In genomic region chr11:61778920-61779650, GRCh38 we compare ENCODE assay signal across 16 cellular contexts. TPM values are rescaled to one million over a fixed set of nuclear protein-coding genes. Genes with fewer than 3 reads are reported as not detected.
DNase-seq lines count a peak whose midpoint lies in the region; ATAC-seq, FAIRE-seq and TF ChIP-seq lines count a peak whose summit lies in the region.
"Had no signal": no experiment of that assay in that cellular context is flagged by ENCODE, and none has a peak within 500 bp of the region (broad histone marks: within the 10 kb centered on the region; RNA-seq: fewer than 3 reads in every experiment).

No MANE protein-coding gene starts in this region.

- TF ChIP-seq EP300 in K562 (IDR thresholded peaks at IDR 0.05; ENCODE audit: low read length), result no peak

- intact Hi-C loops in Right ventricle myocardium inferior (cut with DNase I), result no loop called here
- intact Hi-C loops in heart right ventricle (cut with DNase I), result no loop called here
- intact Hi-C loops in K562 (cut with micrococcal nuclease), result no loop called here

- no peak overlapping the region; a peak in 1 of 4 replicates for H3K9ac ChIP-seq in K562 (ENCODE audit: insufficient read depth in 1 of 2, low read depth in 2 of 2, low read length in 2 of 2)

- no peak for FAIRE-seq in K562 (lab: Jason Lieb, UNC)

- CTCF ChIA-PET in K562 (lab: Yijun Ruan, JAX; ENCODE audit: low intra/inter-chr PET ratio), result no interaction called here

- no peak overlapping the region for H2AFZ ChIP-seq in K562 (ENCODE audit: low read depth, low read length)
- no peak overlapping the region for H2AFZ ChIP-seq in osteoblast (ENCODE audit: low read length)

- H3K79me2 ChIP-seq in K562 (ENCODE audit: control insufficient read depth, insufficient read depth, low read length) (no peaks in the 10 kb centered on the region), osteoblast (ENCODE audit: insufficient read depth, low read length) (no peaks in the 10 kb centered on the region)

- in situ Hi-C loops in K562 (cut with MboI), result no loop called here

- H3K9me3 ChIP-seq in heart right ventricle (no peaks in the 10 kb centered on the region), K562 (replicated peaks; ENCODE audit: control insufficient read depth, insufficient read depth, low read depth, low read length) (no peaks in the 10 kb centered on the region), osteoblast (ENCODE audit: low read depth, low read length) (no peaks in the 10 kb centered on the region)

- H3K27me3 ChIP-seq in heart right ventricle (peaks cover 0 to 13% (median 0%) of the 10 kb centered on the region in 7 donors), K562 (ENCODE audit: control insufficient read depth in 2 of 2, insufficient read depth in 2 of 2, low read length in 2 of 2) (no peaks in the 10 kb centered on the region), osteoblast (ENCODE audit: insufficient read depth, low read length) (no peaks in the 10 kb centered on the region)

- DNase-seq in Right ventricle myocardium inferior (ENCODE audit: missing footprints), result peak; percentile 60
- DNase-seq in heart right ventricle, result no peak
- DNase-seq in K562 (ENCODE audit: extremely low read depth in 1 of 4, low spot score in 3 of 4), result no peak
- peak; percentile 67 for DNase-seq in osteoblast (ENCODE audit: insufficient read length, low spot score, missing footprints)
- no peak for DNase-seq in activated CD4-positive, CD25-positive, alpha-beta regulatory T cell treated with anti-CD3 and anti-CD28 coated beads, Interleukin-2, amount 50 U/mL, for 72 hours
- DNase-seq: DMS79 treated with DMSO at 0.1 percent for 48 hours, KBM-7, NCI-H1105, NCI-H2081 treated with DMSO at 0.1 percent for 48 hours, NCI-H510A, NCI-H748 treated with DMSO at 0.1 percent for 48 hours, OCI-M1, SHP77 had no signal

- TF ChIP-seq POLR2A in K562 (conservative IDR thresholded peaks at IDR 0.05), result no peak

- no peak overlapping the region for H3K4me3 ChIP-seq in heart right ventricle
- H3K4me3 ChIP-seq in K562, result no peak overlapping the region
- no peak overlapping the region for H3K4me3 ChIP-seq in osteoblast (ENCODE audit: insufficient read depth, low read length)
- H3K4me3 ChIP-seq: SK-N-MC had no signal

- H3K9me1 ChIP-seq in K562 (ENCODE audit: control insufficient read depth, insufficient read depth, low read length), result no peaks in the 10 kb centered on the region

- BruUV-seq in K562 (replicated peaks; lab: Mats Ljungman, UMichigan), result no TSS peak

- POLR2A ChIA-PET in K562 (lab: Yijun Ruan, JAX), result interaction anchor here (0.6 to 2.8 kb wide), 4 partner anchors 11 to 353 kb away, joined by 4 to 21 read pairs (median 8); partner anchors contain the start of genes FEN1 and TMEM258

- H4K20me1 ChIP-seq in K562 (replicated peaks; ENCODE audit: control insufficient read depth, insufficient read depth, low read length), result peaks cover 6% of the 10 kb centered on the region; the same call in 1 of the 2 replicates
- no peaks in the 10 kb centered on the region for H4K20me1 ChIP-seq in osteoblast (ENCODE audit: insufficient read depth, low read length)

- no peak for TF ChIP-seq CTCF in heart right ventricle (IDR thresholded peaks at IDR 0.05)
- no peak for TF ChIP-seq CTCF in K562 (IDR thresholded peaks at IDR 0.05 in 2 of 3, conservative IDR thresholded peaks at IDR 0.05 in 1 of 3; ENCODE audit: insufficient read depth in 2 of 3, low read depth in 1 of 3, low read length in 3 of 3)
- TF ChIP-seq CTCF in osteoblast (IDR thresholded peaks at IDR 0.05; ENCODE audit: extremely low read depth, low read depth, low read length), result no peak

- no peak for ATAC-seq in Right ventricle myocardium inferior
- no peak for ATAC-seq in heart right ventricle
- ATAC-seq in K562, result no peak
- no peak for ATAC-seq in HG03378 (IDR thresholded peaks at IDR 0.05; ENCODE audit: unreplicated experiment)
- ATAC-seq: HCT116 had no signal

- H3K27ac ChIP-seq in heart right ventricle (no peak overlapping the region), K562 (ENCODE audit: extremely low read depth, low read depth, low read length) (no peak overlapping the region), osteoblast (ENCODE audit: low read depth, low read length) (no peak overlapping the region)
- H3K27ac ChIP-seq: SK-N-MC had no signal

- H3K4me1 ChIP-seq in heart right ventricle (peaks cover 0 to 13% (median 6%) of the 10 kb centered on the region in 9 donors), K562 (replicated peaks in 1 of 2; ENCODE audit: control insufficient read depth in 2 of 2, insufficient read depth in 2 of 2, low read length in 2 of 2) (peaks cover 0 to 39% of the 10 kb centered on the region in 2 experiments; a peak in 2 of 5 replicates), osteoblast (ENCODE audit: insufficient read depth, low read length) (no peaks in the 10 kb centered on the region)

- no peak for TF ChIP-seq RAD21 in K562 (CRISPR knock-in tag; conservative IDR thresholded peaks at IDR 0.05 in 1 of 2, IDR thresholded peaks at IDR 0.05 in 1 of 2)

- 88% methylated on average over 24 of the region's 24 CpGs for WGBS in heart right ventricle, 2 donors
- 83% methylated on average over 18 of the region's 24 CpGs for WGBS in K562 (ENCODE audit: insufficient coverage, low coverage, missing lambda C conversion rate)

- H3K36me3 ChIP-seq in heart right ventricle (peaks cover 0 to 10% (median 0%) of the 10 kb centered on the region in 9 donors), K562 (ENCODE audit: control insufficient read depth, insufficient read depth, low read length) (peaks cover 37% of the 10 kb centered on the region; the same call in 2 of the 3 replicates), osteoblast (ENCODE audit: insufficient read depth, low read length) (no peaks in the 10 kb centered on the region)

- H3K4me2 ChIP-seq in K562 (ENCODE audit: insufficient read depth, low read length) (no peak overlapping the region), osteoblast (ENCODE audit: insufficient read depth, low read length) (no peak overlapping the region)

RNA-seq across cellular contexts. Expression of gene TMEM258, which starts 13.3 kb away (rescaled TPM):
- total RNA-seq in Right ventricle myocardium inferior (130 TPM), heart right ventricle (100 to 1,000 TPM in 9 of 10 donors, 10 to 100 TPM in 1; 98.9 to 142 (median 109) TPM), K562 (2014; rRNA removed) (97.2 and 153 TPM in 2 replicates), K562 (2014; rRNA removed; fragmentation: Illumina TruSeq; extraction: Trizol) (227 and 239 TPM in 2 replicates), K562 (2015; rRNA removed; fragmentation: Illumina TruSeq; extraction: Trizol) (221 and 231 TPM in 2 replicates), K562 (2021) (168 and 200 TPM in 2 replicates), osteoblast (63.3 and 81.9 TPM in 2 replicates)
- polyA plus RNA-seq in heart right ventricle (100 to 1,000 TPM in 1 of 2 donors, 10 to 100 TPM in 1; 80.7 to 273 TPM), K562 (2011; rRNA removed) (630 and 713 TPM in 2 replicates), K562 (2014; fragmentation: Illumina TruSeq; extraction: Trizol) (213 and 256 TPM in 2 replicates), K562 (2014; fragmentation: Nextera tagmentation; extraction: Ambion mirVana) (100 to 1,000 TPM; 794 to 856 TPM), K562 (2014; rRNA removed) (199 and 268 TPM in 2 replicates)
- 88.0 and 142 TPM in 2 replicates for total RNA-seq in K562 (2011; cell fraction: chromatin; rRNA removed; ENCODE audit: low replicate concordance)
- total RNA-seq in K562 (2011; cell fraction: nucleolus; rRNA removed), result 195 and 216 TPM in 2 replicates
- 192 and 237 TPM in 2 replicates for total RNA-seq in K562 (2011; cell fraction: nucleoplasm; rRNA removed)
- 728 and 1,027 TPM in 2 replicates for polyA plus RNA-seq in K562 (2011; cell fraction: cytosol; rRNA removed)
- polyA plus RNA-seq in K562 (2011; cell fraction: nucleus; rRNA removed), result 254 and 417 TPM in 2 replicates
- polyA plus RNA-seq in K562 (2012), result 426 and 696 TPM in 2 replicates
- 155 and 167 TPM in 2 replicates for polyA minus RNA-seq in K562 (2011; rRNA and poly(A)+ RNA removed)
- polyA minus RNA-seq in K562 (2011; cell fraction: cytosol; rRNA and poly(A)+ RNA removed), result 111 and 157 TPM in 2 replicates
- 46.0 and 84.9 TPM in 2 replicates for polyA minus RNA-seq in K562 (2011; cell fraction: nucleus; rRNA and poly(A)+ RNA removed)

RNA-seq across cellular contexts. Expression of gene FEN1, which starts 13.6 kb away (rescaled TPM):
- total RNA-seq in Right ventricle myocardium inferior, result 7.0 TPM
- total RNA-seq in heart right ventricle, result 1 to 10 TPM; 3.7 to 8.6 (median 6.2) TPM
- 1 to 10 TPM; 2.1 to 8.8 TPM for polyA plus RNA-seq in heart right ventricle
- 27.9 and 42.4 TPM in 2 replicates for total RNA-seq in K562 (2011; cell fraction: chromatin; rRNA removed; ENCODE audit: low replicate concordance)
- total RNA-seq in K562 (2011; cell fraction: nucleolus; rRNA removed), result 50.0 and 60.9 TPM in 2 replicates
- total RNA-seq in K562 (2011; cell fraction: nucleoplasm; rRNA removed), result 37.0 and 43.3 TPM in 2 replicates
- total RNA-seq in K562 (2014; rRNA removed), result 156 and 172 TPM in 2 replicates
- 130 and 137 TPM in 2 replicates for total RNA-seq in K562 (2014; rRNA removed; fragmentation: Illumina TruSeq; extraction: Trizol)
- 150 and 154 TPM in 2 replicates for total RNA-seq in K562 (2015; rRNA removed; fragmentation: Illumina TruSeq; extraction: Trizol)
- 140 and 150 TPM in 2 replicates for total RNA-seq in K562 (2021)
- polyA plus RNA-seq in K562 (2011; rRNA removed), result 91.3 and 124 TPM in 2 replicates
- 83.9 and 106 TPM in 2 replicates for polyA plus RNA-seq in K562 (2011; cell fraction: cytosol; rRNA removed)
- polyA plus RNA-seq in K562 (2011; cell fraction: nucleus; rRNA removed), result 28.7 and 36.3 TPM in 2 replicates
- polyA plus RNA-seq in K562 (2012), result 122 and 124 TPM in 2 replicates
- 138 and 146 TPM in 2 replicates for polyA plus RNA-seq in K562 (2014; fragmentation: Illumina TruSeq; extraction: Trizol)
- 10 to 100 TPM; 58.1 to 86.8 TPM for polyA plus RNA-seq in K562 (2014; fragmentation: Nextera tagmentation; extraction: Ambion mirVana)
- polyA plus RNA-seq in K562 (2014; rRNA removed), result 132 and 136 TPM in 2 replicates
- polyA minus RNA-seq in K562 (2011; rRNA and poly(A)+ RNA removed), result 77.5 and 111 TPM in 2 replicates
- 54.2 and 76.3 TPM in 2 replicates for polyA minus RNA-seq in K562 (2011; cell fraction: cytosol; rRNA and poly(A)+ RNA removed)
- 29.8 and 34.1 TPM in 2 replicates for polyA minus RNA-seq in K562 (2011; cell fraction: nucleus; rRNA and poly(A)+ RNA removed)
- total RNA-seq in osteoblast, result 7.7 and 9.0 TPM in 2 replicates

RNA-seq across cellular contexts. Expression of gene MYRF, which starts 26.6 kb away (rescaled TPM):
- total RNA-seq in Right ventricle myocardium inferior, result 0.30 TPM
- total RNA-seq in heart right ventricle, result 1 to 10 TPM in 1 of 10 donors, under 1 TPM in 9; 0.13 to 1.2 (median 0.26) TPM
- under 1 TPM; 0.16 to 0.37 TPM for polyA plus RNA-seq in heart right ventricle
- 95.5 and 239 TPM in 2 replicates for total RNA-seq in K562 (2011; cell fraction: chromatin; rRNA removed; ENCODE audit: low replicate concordance)
- 109 and 132 TPM in 2 replicates for total RNA-seq in K562 (2011; cell fraction: nucleolus; rRNA removed)
- 92.2 and 107 TPM in 2 replicates for total RNA-seq in K562 (2011; cell fraction: nucleoplasm; rRNA removed)
- total RNA-seq in K562 (2014; rRNA removed), result 7.1 and 11.0 TPM in 2 replicates
- 2.6 and 3.3 TPM in 2 replicates for total RNA-seq in K562 (2014; rRNA removed; fragmentation: Illumina TruSeq; extraction: Trizol)
- total RNA-seq in K562 (2015; rRNA removed; fragmentation: Illumina TruSeq; extraction: Trizol), result 4.0 and 4.1 TPM in 2 replicates
- total RNA-seq in K562 (2021), result 21.4 and 25.8 TPM in 2 replicates
- 10.4 and 16.6 TPM in 2 replicates for polyA plus RNA-seq in K562 (2011; rRNA removed)
- polyA plus RNA-seq in K562 (2011; cell fraction: cytosol; rRNA removed), result 13.6 and 26.3 TPM in 2 replicates
- 104 and 152 TPM in 2 replicates for polyA plus RNA-seq in K562 (2011; cell fraction: nucleus; rRNA removed)
- polyA plus RNA-seq in K562 (2012), result 14.8 and 25.8 TPM in 2 replicates
- 14.7 and 17.8 TPM in 2 replicates for polyA plus RNA-seq in K562 (2014; fragmentation: Illumina TruSeq; extraction: Trizol)
- 1 to 10 TPM; 2.3 TPM for polyA plus RNA-seq in K562 (2014; fragmentation: Nextera tagmentation; extraction: Ambion mirVana)
- 15.6 and 17.4 TPM in 2 replicates for polyA plus RNA-seq in K562 (2014; rRNA removed)
- 6.8 and 8.5 TPM in 2 replicates for polyA minus RNA-seq in K562 (2011; rRNA and poly(A)+ RNA removed)
- polyA minus RNA-seq in K562 (2011; cell fraction: cytosol; rRNA and poly(A)+ RNA removed), result 22.7 and 23.9 TPM in 2 replicates
- 32.4 and 34.1 TPM in 2 replicates for polyA minus RNA-seq in K562 (2011; cell fraction: nucleus; rRNA and poly(A)+ RNA removed)
- total RNA-seq in osteoblast, result 0.29 and 0.36 TPM in 2 replicates

RNA-seq across cellular contexts. Expression of gene FADS1, which starts 37.7 kb away (rescaled TPM):
- total RNA-seq in Right ventricle myocardium inferior, result 25.7 TPM
- total RNA-seq in heart right ventricle, result 10 to 100 TPM; 16.4 to 37.4 (median 25.4) TPM
- 10 to 100 TPM; 13.8 to 35.2 TPM for polyA plus RNA-seq in heart right ventricle
- 611 and 866 TPM in 2 replicates for total RNA-seq in K562 (2011; cell fraction: chromatin; rRNA removed; ENCODE audit: low replicate concordance)
- 866 and 894 TPM in 2 replicates for total RNA-seq in K562 (2011; cell fraction: nucleolus; rRNA removed)
- 825 and 959 TPM in 2 replicates for total RNA-seq in K562 (2011; cell fraction: nucleoplasm; rRNA removed)
- 250 and 292 TPM in 2 replicates for total RNA-seq in K562 (2014; rRNA removed)
- total RNA-seq in K562 (2014; rRNA removed; fragmentation: Illumina TruSeq; extraction: Trizol), result 367 and 390 TPM in 2 replicates
- 353 and 364 TPM in 2 replicates for total RNA-seq in K562 (2015; rRNA removed; fragmentation: Illumina TruSeq; extraction: Trizol)
- 378 and 411 TPM in 2 replicates for total RNA-seq in K562 (2021)
- 747 and 864 TPM in 2 replicates for polyA plus RNA-seq in K562 (2011; rRNA removed)
- 1,005 and 1,028 TPM in 2 replicates for polyA plus RNA-seq in K562 (2011; cell fraction: cytosol; rRNA removed)
- polyA plus RNA-seq in K562 (2011; cell fraction: nucleus; rRNA removed), result 277 and 375 TPM in 2 replicates
- 228 and 290 TPM in 2 replicates for polyA plus RNA-seq in K562 (2012)
- 394 and 457 TPM in 2 replicates for polyA plus RNA-seq in K562 (2014; fragmentation: Illumina TruSeq; extraction: Trizol)
- 100 to 1,000 TPM; 110 to 174 TPM for polyA plus RNA-seq in K562 (2014; fragmentation: Nextera tagmentation; extraction: Ambion mirVana)
- 295 and 314 TPM in 2 replicates for polyA plus RNA-seq in K562 (2014; rRNA removed)
- 571 and 760 TPM in 2 replicates for polyA minus RNA-seq in K562 (2011; rRNA and poly(A)+ RNA removed)
- polyA minus RNA-seq in K562 (2011; cell fraction: cytosol; rRNA and poly(A)+ RNA removed), result 555 and 599 TPM in 2 replicates
- polyA minus RNA-seq in K562 (2011; cell fraction: nucleus; rRNA and poly(A)+ RNA removed), result 280 and 292 TPM in 2 replicates
- total RNA-seq in osteoblast, result 303 and 323 TPM in 2 replicates

RNA-seq across cellular contexts. Expression of gene FADS2, which starts 49.0 kb away (rescaled TPM):
- total RNA-seq in Right ventricle myocardium inferior (35.7 TPM), heart right ventricle (10 to 100 TPM; 15.1 to 37.0 (median 23.5) TPM), K562 (2014; rRNA removed) (13.2 and 17.7 TPM in 2 replicates), K562 (2014; rRNA removed; fragmentation: Illumina TruSeq; extraction: Trizol) (14.5 and 16.2 TPM in 2 replicates), K562 (2015; rRNA removed; fragmentation: Illumina TruSeq; extraction: Trizol) (11.5 and 12.0 TPM in 2 replicates), K562 (2021) (28.6 and 30.4 TPM in 2 replicates), osteoblast (258 and 275 TPM in 2 replicates)
- polyA plus RNA-seq in heart right ventricle (10 to 100 TPM; 12.2 to 31.6 TPM), K562 (2011; rRNA removed) (42.8 and 57.1 TPM in 2 replicates), K562 (2014; fragmentation: Illumina TruSeq; extraction: Trizol) (33.9 and 39.7 TPM in 2 replicates), K562 (2014; fragmentation: Nextera tagmentation; extraction: Ambion mirVana) (1 to 10 TPM; 2.9 to 5.3 TPM), K562 (2014; rRNA removed) (23.9 and 27.2 TPM in 2 replicates)
- 49.3 and 107 TPM in 2 replicates for total RNA-seq in K562 (2011; cell fraction: chromatin; rRNA removed; ENCODE audit: low replicate concordance)
- total RNA-seq in K562 (2011; cell fraction: nucleolus; rRNA removed), result 68.6 and 70.4 TPM in 2 replicates
- 66.5 and 86.0 TPM in 2 replicates for total RNA-seq in K562 (2011; cell fraction: nucleoplasm; rRNA removed)
- 45.6 and 51.9 TPM in 2 replicates for polyA plus RNA-seq in K562 (2011; cell fraction: cytosol; rRNA removed)
- 34.1 and 48.4 TPM in 2 replicates for polyA plus RNA-seq in K562 (2011; cell fraction: nucleus; rRNA removed)
- polyA plus RNA-seq in K562 (2012), result 27.8 and 43.6 TPM in 2 replicates
- 38.9 and 48.8 TPM in 2 replicates for polyA minus RNA-seq in K562 (2011; rRNA and poly(A)+ RNA removed)
- 21.3 and 32.6 TPM in 2 replicates for polyA minus RNA-seq in K562 (2011; cell fraction: cytosol; rRNA and poly(A)+ RNA removed)
- 10.5 and 15.2 TPM in 2 replicates for polyA minus RNA-seq in K562 (2011; cell fraction: nucleus; rRNA and poly(A)+ RNA removed)

Comparison
In these comparisons a context has a peak if more than half of its experiments do, and no peak if none do; other contexts are left out.
1. DNase-seq: peak in Right ventricle myocardium inferior (single experiment) and osteoblast (single experiment); none in heart right ventricle (0 of 2), K562 (0 of 4) and activated CD4-positive, CD25-positive, alpha-beta regulatory T cell treated with anti-CD3 and anti-CD28 coated beads, Interleukin-2, amount 50 U/mL, for 72 hours (single experiment).